Comparison of ENCODE assay signal across 1 cellular context in the genomic region with DNA sequence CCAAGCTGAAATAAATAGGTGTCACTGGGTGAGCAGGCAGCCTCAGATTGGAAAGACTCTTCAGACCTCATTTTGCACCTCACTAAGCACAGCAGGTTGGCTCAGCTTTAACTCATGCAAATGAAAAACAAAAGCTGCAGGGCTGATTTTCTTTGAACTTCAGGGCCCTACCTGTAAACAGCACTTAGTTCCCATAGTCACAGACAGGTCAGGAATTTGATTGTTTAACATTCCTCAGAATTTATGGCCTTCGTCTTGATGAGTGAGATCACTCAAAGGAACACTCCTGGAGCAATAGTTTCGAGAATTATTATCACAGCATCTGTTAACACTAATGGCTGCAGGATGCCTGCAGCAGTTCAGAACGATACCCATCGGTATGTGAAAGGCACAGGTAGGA.
TF ChIP-seq lines count a peak whose summit lies in the region.

No MANE protein-coding gene starts in this region.

TF ChIP-seq in SK-N-SH treated with all-trans-retinoic acid at 6 μM for 48 hours, 23 proteins besides CTCF, POLR2A, EP300 and RAD21 (continued from another document):
- TF ChIP-seq CREB5 (CRISPR knock-in tag; IDR thresholded peaks at IDR 0.05; ENCODE audit: low read depth) (no peak), BACH2 (CRISPR knock-in tag; IDR thresholded peaks at IDR 0.05; ENCODE audit: borderline replicate concordance) (no peak)
